ENCODE assay signal across 8 cellular contexts in the genomic region with DNA sequence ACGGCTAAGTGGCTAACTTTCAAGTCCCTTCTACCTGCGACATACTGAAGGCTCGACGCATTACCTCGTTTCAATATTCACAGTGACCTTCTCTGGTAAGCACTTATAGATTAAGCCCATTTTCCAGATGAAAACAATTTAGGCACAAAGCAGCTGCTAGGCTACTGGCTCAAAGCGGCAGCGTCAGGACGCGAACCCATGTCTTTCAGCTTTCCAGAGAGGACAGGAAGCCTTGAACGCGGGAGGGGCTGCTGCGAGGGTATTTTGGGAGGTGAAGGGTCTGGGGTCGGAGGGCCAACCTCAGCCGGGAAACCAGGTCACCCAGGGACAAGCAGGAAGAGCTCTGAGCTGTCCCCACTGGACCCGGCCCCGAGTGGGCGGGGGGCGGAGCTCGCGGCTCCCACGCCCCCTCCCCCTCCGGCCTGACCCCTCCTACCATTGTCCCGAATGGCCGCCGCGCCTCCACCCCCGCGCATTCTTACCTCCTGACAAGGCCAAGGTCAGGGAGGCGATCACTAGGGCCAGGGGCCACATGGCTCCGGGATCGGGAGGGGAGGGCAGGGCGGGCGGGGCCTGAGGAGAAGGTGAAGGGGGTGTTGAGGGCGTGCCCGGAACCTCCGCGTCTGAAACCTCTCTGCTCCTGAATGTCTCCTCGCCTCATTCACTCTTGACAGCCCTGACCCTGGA. TPM values are rescaled to one million over a fixed set of nuclear protein-coding genes. Genes with fewer than 3 reads are reported as not detected.
DNase-seq lines count a peak whose midpoint lies in the region; ATAC-seq and TF ChIP-seq lines count a peak whose summit lies in the region.

A gene with protein sequence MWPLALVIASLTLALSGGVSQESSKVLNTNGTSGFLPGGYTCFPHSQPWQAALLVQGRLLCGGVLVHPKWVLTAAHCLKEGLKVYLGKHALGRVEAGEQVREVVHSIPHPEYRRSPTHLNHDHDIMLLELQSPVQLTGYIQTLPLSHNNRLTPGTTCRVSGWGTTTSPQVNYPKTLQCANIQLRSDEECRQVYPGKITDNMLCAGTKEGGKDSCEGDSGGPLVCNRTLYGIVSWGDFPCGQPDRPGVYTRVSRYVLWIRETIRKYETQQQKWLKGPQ (minus strand): TSS at position 559 of the 687 bp plus-strand sequence. CDS start 25 bp downstream, at position 534.

- no peaks in the 10 kb centered on the region for H3K4me1 Mint-ChIP-seq in MCF 10A (ENCODE audit: insufficient read depth, unreplicated experiment)
- peaks cover 0 to 2% of the 10 kb centered on the region in 2 donors for H3K4me1 Mint-ChIP-seq in effector memory CD8-positive, alpha-beta T cell (ENCODE audit: low read depth in 2 of 2)

- intact Hi-C loops in breast epithelium (cut with DNase I; ENCODE audit: low total_unique reads), result no loop called here
- intact Hi-C loops in MCF 10A (cut with micrococcal nuclease), result no loop called here
- intact Hi-C loops in lower lobe of right lung (cut with DNase I), result no loop called here
- intact Hi-C loops in upper lobe of right lung (cut with DNase I), result no loop called here

- H3K4me3 Mint-ChIP-seq in MCF 10A (ENCODE audit: unreplicated experiment), result no peak within 1 kb of the TSS
- peak within 1 kb of the TSS; percentile 42 to 57 for H3K4me3 Mint-ChIP-seq in effector memory CD8-positive, alpha-beta T cell

- H3K4me3 ChIP-seq in breast epithelium, result peak within 1 kb of the TSS in 2 of 3 donors; percentile 53 to 58
- H3K4me3 ChIP-seq in lower lobe of right lung, result peak within 1 kb of the TSS; percentile 29
- H3K4me3 ChIP-seq in upper lobe of right lung, result peak within 1 kb of the TSS; percentile 25
- H3K4me3 ChIP-seq in WERI-Rb-1 (ENCODE audit: low read depth, low read length), result no peak within 1 kb of the TSS

- no peaks in the 10 kb centered on the region for H3K4me1 ChIP-seq in breast epithelium
- peaks cover 7% of the 10 kb centered on the region for H3K4me1 ChIP-seq in lower lobe of right lung
- no peaks in the 10 kb centered on the region for H3K4me1 ChIP-seq in upper lobe of right lung

- POLR2A ChIA-PET in MCF 10A (lab: Yijun Ruan, JAX), result interaction anchor here (0.6 kb wide), 1 partner anchor 1136 kb away, joined by 3 read pairs; no protein-coding TSS in a partner anchor

- ATAC-seq in effector memory CD8-positive, alpha-beta T cell (replicated peaks), result no peak
- ATAC-seq in lower lobe of right lung (peak; percentile 59 to 62), upper lobe of right lung (peak; percentile 74), HG03342 (IDR thresholded peaks at IDR 0.05; ENCODE audit: unreplicated experiment) (no peak)

- H3K27me3 Mint-ChIP-seq in MCF 10A (ENCODE audit: insufficient read depth, unreplicated experiment), result no peaks in the 10 kb centered on the region
- H3K27me3 Mint-ChIP-seq in effector memory CD8-positive, alpha-beta T cell, result peaks cover 32 to 55% of the 10 kb centered on the region in 2 donors

- peaks cover 27% of the 10 kb centered on the region for H3K9me3 Mint-ChIP-seq in MCF 10A (ENCODE audit: unreplicated experiment)
- H3K9me3 Mint-ChIP-seq in effector memory CD8-positive, alpha-beta T cell, result no peaks in the 10 kb centered on the region

- DNase-seq in breast epithelium (ENCODE audit: low spot score in 2 of 2), result peak in 1 of 2 donors; percentile 41
- no peak for DNase-seq in MCF 10A (ENCODE audit: unreplicated experiment)
- DNase-seq in effector memory CD8-positive, alpha-beta T cell, result no peak
- peak; percentile 53 for DNase-seq in lower lobe of right lung
- DNase-seq in upper lobe of right lung, result peak; percentile 73
- DNase-seq in WERI-Rb-1, result no peak
- no peak for DNase-seq in effector CD8-positive, alpha-beta T cell (lab: John Stamatoyannopoulos, UW)

- H3K36me3 ChIP-seq in breast epithelium (no peaks in the 10 kb centered on the region), lower lobe of right lung (no peaks in the 10 kb centered on the region), upper lobe of right lung (no peaks in the 10 kb centered on the region), WERI-Rb-1 (no peaks in the 10 kb centered on the region)

- H3K27ac ChIP-seq in breast epithelium (peak within 1 kb of the TSS in 1 of 2 donors; percentile 30), lower lobe of right lung (no peak within 1 kb of the TSS), upper lobe of right lung (no peak within 1 kb of the TSS), WERI-Rb-1 (no peak within 1 kb of the TSS)

- TF ChIP-seq POLR2A in breast epithelium (IDR thresholded peaks at IDR 0.05), result no peak

- no peak for TF ChIP-seq CTCF in breast epithelium (IDR thresholded peaks at IDR 0.05)
- no peak for TF ChIP-seq CTCF in MCF 10A (IDR thresholded peaks at IDR 0.05; ENCODE audit: unreplicated experiment)
- TF ChIP-seq CTCF in lower lobe of right lung (IDR thresholded peaks at IDR 0.05), result no peak
- TF ChIP-seq CTCF in upper lobe of right lung (IDR thresholded peaks at IDR 0.05), result no peak
- TF ChIP-seq CTCF in WERI-Rb-1 (IDR thresholded peaks at IDR 0.05; ENCODE audit: low read depth, low read length), result no peak

- H3K27me3 ChIP-seq in breast epithelium, result no peaks in the 10 kb centered on the region
- peaks cover 43% of the 10 kb centered on the region for H3K27me3 ChIP-seq in lower lobe of right lung (ENCODE audit: low read depth)
- H3K27me3 ChIP-seq in upper lobe of right lung, result peaks cover 43% of the 10 kb centered on the region
- peaks cover 81% of the 10 kb centered on the region for H3K27me3 ChIP-seq in WERI-Rb-1 (ENCODE audit: insufficient read depth, low read depth, severe bottlenecking)

- no peaks in the 10 kb centered on the region for H3K9me3 ChIP-seq in breast epithelium
- no peaks in the 10 kb centered on the region for H3K9me3 ChIP-seq in lower lobe of right lung
- no peaks in the 10 kb centered on the region for H3K9me3 ChIP-seq in upper lobe of right lung
- peaks cover 2% of the 10 kb centered on the region for H3K9me3 ChIP-seq in WERI-Rb-1 (ENCODE audit: severe bottlenecking)

- CTCF ChIA-PET in MCF 10A (lab: Yijun Ruan, JAX), result interaction anchor here (0.6 to 0.7 kb wide), 2 partner anchors 92 to 843 kb away, joined by 3 read pairs; no protein-coding TSS in a partner anchor

- no TSS peak for BruUV-seq in MCF 10A (replicated peaks; lab: Mats Ljungman, UMichigan)

- H3K27ac Mint-ChIP-seq in MCF 10A (ENCODE audit: low read depth, unreplicated experiment), result no peak within 1 kb of the TSS
- H3K27ac Mint-ChIP-seq in effector memory CD8-positive, alpha-beta T cell, result no peak within 1 kb of the TSS

- H3K36me3 Mint-ChIP-seq in MCF 10A (ENCODE audit: insufficient read depth, unreplicated experiment), result no peaks in the 10 kb centered on the region
- no peaks in the 10 kb centered on the region for H3K36me3 Mint-ChIP-seq in effector memory CD8-positive, alpha-beta T cell (ENCODE audit: insufficient read depth)

RNA-seq across cellular contexts. Expression of the gene that starts here (rescaled TPM):
- total RNA-seq in breast epithelium, result not detected
- not detected in 2 replicates for total RNA-seq in MCF 10A (2022)
- total RNA-seq in lower lobe of right lung, result 0.56 TPM
- total RNA-seq in upper lobe of right lung, result not detected

Comparison
In these comparisons a context has a peak if more than half of its experiments do, and no peak if none do; other contexts are left out.
1. Peak in DNase-seq, ATAC-seq and H3K4me3 ChIP-seq in lower lobe of right lung; RNA of the gene not detected or under 1 TPM.
2. Peak in DNase-seq, ATAC-seq and H3K4me3 ChIP-seq in upper lobe of right lung; RNA of the gene not detected or under 1 TPM.